In the genomic region with DNA sequence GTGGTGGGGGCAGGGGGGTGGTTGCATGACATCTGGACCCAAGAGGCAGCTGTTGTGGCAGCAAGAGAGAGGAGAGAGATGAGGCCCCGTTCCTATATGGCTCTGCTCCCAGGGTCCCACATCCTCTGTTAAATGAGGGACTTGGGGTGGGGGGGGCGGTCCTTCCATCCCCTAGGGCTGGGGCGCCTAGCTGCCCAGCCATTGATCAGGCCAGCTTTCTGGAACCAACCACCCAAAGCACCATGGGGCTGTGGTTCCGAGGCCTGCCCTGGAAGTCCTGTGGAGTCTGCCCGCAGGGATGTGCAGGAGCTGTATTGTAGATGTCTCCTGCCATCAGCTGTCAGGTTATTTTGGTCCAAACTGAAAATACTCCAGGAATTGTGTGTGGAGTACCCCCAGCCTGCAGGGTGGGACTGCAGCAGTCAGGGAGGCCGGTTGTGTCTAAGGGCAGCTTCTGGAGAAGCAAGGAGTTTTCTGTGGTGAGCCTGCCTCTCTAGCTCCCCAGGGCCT, we compare ENCODE assay signal across 10 cellular contexts. TPM values are rescaled to one million over a fixed set of nuclear protein-coding genes. Genes with fewer than 3 reads are reported as not detected.
DNase-seq lines count a peak whose midpoint lies in the region; ATAC-seq and TF ChIP-seq lines count a peak whose summit lies in the region.
"Had no signal": no experiment of that assay in that cellular context is flagged by ENCODE, and none has a peak within 500 bp of the region (broad histone marks: within the 10 kb centered on the region; RNA-seq: fewer than 3 reads in every experiment).

No MANE protein-coding gene starts in this region.

- H3K9me3 Mint-ChIP-seq in IgD-negative memory B cell: no peaks in the 10 kb centered on the region
- H3K9me3 Mint-ChIP-seq in naive thymus-derived CD4-positive, alpha-beta T cell: no peaks in the 10 kb centered on the region

- H2AFZ ChIP-seq in ACC112 (ENCODE audit: low read length, unreplicated experiment): no peak overlapping the region

- H3K4me3 ChIP-seq in ACC112 (ENCODE audit: low read depth, low read length): peak overlapping the region; percentile 85
- H3K4me3 ChIP-seq in colonic mucosa: peak overlapping the region; percentile 81
- no peak overlapping the region for H3K4me3 ChIP-seq in naive thymus-derived CD4-positive, alpha-beta T cell (ENCODE audit: low read length)

- no peaks in the 10 kb centered on the region for H3K9me3 ChIP-seq in colonic mucosa
- no peaks in the 10 kb centered on the region for H3K9me3 ChIP-seq in naive thymus-derived CD4-positive, alpha-beta T cell (ENCODE audit: control insufficient read depth in 2 of 3, low read length in 3 of 3)

- no peak for ATAC-seq in naive thymus-derived CD4-positive, alpha-beta T cell
- ATAC-seq in GM18867 (IDR thresholded peaks at IDR 0.05; ENCODE audit: unreplicated experiment): no peak

- peaks cover 52% of the 10 kb centered on the region for H3K79me2 ChIP-seq in ACC112 (ENCODE audit: control insufficient read depth, insufficient read depth, low read length, unreplicated experiment)

- CTCF ChIA-PET in naive thymus-derived CD4-positive, alpha-beta T cell (lab: Charles Lee): no interaction called here

- H3K4me1 Mint-ChIP-seq in IgD-negative memory B cell: peaks cover 25 to 31% (median 29%) of the 10 kb centered on the region in 3 donors
- H3K4me1 Mint-ChIP-seq in naive thymus-derived CD4-positive, alpha-beta T cell: peaks cover 22 to 74% (median 39%) of the 10 kb centered on the region in 7 donors

- peaks cover 10% of the 10 kb centered on the region; the same call in 1 of the 2 replicates for H3K36me3 ChIP-seq in ACC112 (ENCODE audit: insufficient read depth, low read length)
- H3K36me3 ChIP-seq in colonic mucosa: peaks cover 20% of the 10 kb centered on the region
- peaks cover 0 to 30% (median 0%) of the 10 kb centered on the region in 3 experiments for H3K36me3 ChIP-seq in naive thymus-derived CD4-positive, alpha-beta T cell (ENCODE audit: control insufficient read depth in 2 of 3, insufficient read depth in 3 of 3, low read length in 3 of 3)
- H3K36me3 ChIP-seq: WERI-Rb-1 had no signal

- H3K27ac ChIP-seq in ACC112 (ENCODE audit: low read depth, low read length): no peak overlapping the region
- no peak overlapping the region for H3K27ac ChIP-seq in colonic mucosa
- H3K27ac ChIP-seq in naive thymus-derived CD4-positive, alpha-beta T cell (ENCODE audit: low read depth, low read length): no peak overlapping the region
- H3K27ac ChIP-seq: WERI-Rb-1 had no signal

- peaks cover 40% of the 10 kb centered on the region for H3K4me1 ChIP-seq in ACC112 (ENCODE audit: control insufficient read depth, insufficient read depth, low read length, unreplicated experiment)
- peaks cover 40% of the 10 kb centered on the region for H3K4me1 ChIP-seq in colonic mucosa
- H3K4me1 ChIP-seq in naive thymus-derived CD4-positive, alpha-beta T cell (ENCODE audit: control insufficient read depth in 2 of 2, insufficient read depth in 2 of 2, low read length in 2 of 2): peaks cover 27% of the 10 kb centered on the region in 2 donors

- POLR2A ChIA-PET in naive thymus-derived CD4-positive, alpha-beta T cell (lab: Charles Lee): interaction anchor here (0.6 kb wide), 1 partner anchor 240 kb away, joined by 4 read pairs; no protein-coding TSS in a partner anchor

- peak overlapping the region in 3 of 4 donors; percentile 27 to 95 (median 85) for H3K4me3 Mint-ChIP-seq in IgD-negative memory B cell
- H3K4me3 Mint-ChIP-seq in naive thymus-derived CD4-positive, alpha-beta T cell: peak overlapping the region in 6 of 10 donors; percentile 41 to 94 (median 84)

- intact Hi-C loops in colonic mucosa (cut with DNase I): no loop called here
- intact Hi-C loops in naive thymus-derived CD4-positive, alpha-beta T cell (cut with micrococcal nuclease): loop anchor here (2.0 to 5.0 kb wide), 3 partner anchors 59 to 226 kb away; a partner anchor contains a TSS

- H3K27me3 Mint-ChIP-seq in IgD-negative memory B cell: no peaks in the 10 kb centered on the region
- H3K27me3 Mint-ChIP-seq in naive thymus-derived CD4-positive, alpha-beta T cell: no peaks in the 10 kb centered on the region

- TF ChIP-seq CTCF in colonic mucosa (IDR thresholded peaks at IDR 0.05): no peak

- H3K9ac ChIP-seq in colonic mucosa (ENCODE audit: low read depth in 2 of 2, low read length in 2 of 2): peak overlapping the region; percentile 53 to 85

- H3K27me3 ChIP-seq in ACC112 (ENCODE audit: insufficient read depth, low read length) (no peaks in the 10 kb centered on the region), colonic mucosa (no peaks in the 10 kb centered on the region)
- no peaks in the 10 kb centered on the region for H3K27me3 ChIP-seq in naive thymus-derived CD4-positive, alpha-beta T cell (ENCODE audit: control insufficient read depth in 2 of 2, insufficient read depth in 2 of 2, low read length in 2 of 2)

- peak overlapping the region in 1 of 3 donors; percentile 94 for H3K27ac Mint-ChIP-seq in IgD-negative memory B cell
- H3K27ac Mint-ChIP-seq in naive thymus-derived CD4-positive, alpha-beta T cell: peak overlapping the region in 6 of 9 donors; percentile 59 to 93 (median 84)

- DNase-seq in colonic mucosa (no peak), occipital lobe (lab: John Stamatoyannopoulos, UW) (no peak), retina (no peak), GDM1 (lab: John Stamatoyannopoulos, UW) (no peak)
- DNase-seq in naive thymus-derived CD4-positive, alpha-beta T cell: no peak
- DNase-seq: NCI-H1105, WERI-Rb-1 had no signal

- H3K36me3 Mint-ChIP-seq in IgD-negative memory B cell: no peaks in the 10 kb centered on the region
- H3K36me3 Mint-ChIP-seq in naive thymus-derived CD4-positive, alpha-beta T cell: peaks cover 0 to 66% (median 0%) of the 10 kb centered on the region in 5 donors

RNA-seq across cellular contexts. Expression of a gene that starts 5.2 kb away (rescaled TPM):
- 9.7 TPM for polyA plus RNA-seq in IgD-negative memory B cell
- total RNA-seq in colonic mucosa: 10 to 100 TPM; 72.3 to 82.5 TPM
- total RNA-seq in naive thymus-derived CD4-positive, alpha-beta T cell: 100 to 1,000 TPM in 1 of 5 experiments, 10 to 100 TPM in 4; 31.8 to 516 (median 58.9) TPM
- polyA plus RNA-seq in naive thymus-derived CD4-positive, alpha-beta T cell: 1 to 10 TPM; 2.0 to 4.0 TPM
- total RNA-seq in occipital lobe: 8.7 TPM

RNA-seq across cellular contexts. Expression of a gene that starts 10.8 kb away (rescaled TPM):
- 7.7 TPM for polyA plus RNA-seq in IgD-negative memory B cell
- total RNA-seq in colonic mucosa (1 to 10 TPM; 6.5 to 8.8 TPM), occipital lobe (4.8 TPM)
- total RNA-seq in naive thymus-derived CD4-positive, alpha-beta T cell: 10 to 100 TPM in 2 of 5 experiments, 1 to 10 TPM in 3; 2.3 to 78.6 (median 9.1) TPM
- not detected for polyA plus RNA-seq in naive thymus-derived CD4-positive, alpha-beta T cell

RNA-seq across cellular contexts. Expression of a gene that starts 29.6 kb away (rescaled TPM):
- 9.1 TPM for polyA plus RNA-seq in IgD-negative memory B cell
- total RNA-seq in colonic mucosa: 10 to 100 TPM; 34.2 to 66.4 TPM
- total RNA-seq in naive thymus-derived CD4-positive, alpha-beta T cell: 100 to 1,000 TPM; 117 to 171 (median 149) TPM
- 1 to 10 TPM; 7.1 to 8.4 TPM for polyA plus RNA-seq in naive thymus-derived CD4-positive, alpha-beta T cell
- 32.4 TPM for total RNA-seq in occipital lobe

RNA-seq across cellular contexts. Expression of a gene that starts 58.8 kb away (rescaled TPM):
- 29.4 TPM for polyA plus RNA-seq in IgD-negative memory B cell
- 10 to 100 TPM; 13.5 to 29.6 TPM for total RNA-seq in colonic mucosa
- 10 to 100 TPM; 13.3 to 34.2 (median 29.0) TPM for total RNA-seq in naive thymus-derived CD4-positive, alpha-beta T cell
- polyA plus RNA-seq in naive thymus-derived CD4-positive, alpha-beta T cell: 10 to 100 TPM; 48.9 to 50.9 TPM
- 11.7 TPM for total RNA-seq in occipital lobe
